2 cellular contexts compared by ENCODE assay signal in the genomic region with DNA sequence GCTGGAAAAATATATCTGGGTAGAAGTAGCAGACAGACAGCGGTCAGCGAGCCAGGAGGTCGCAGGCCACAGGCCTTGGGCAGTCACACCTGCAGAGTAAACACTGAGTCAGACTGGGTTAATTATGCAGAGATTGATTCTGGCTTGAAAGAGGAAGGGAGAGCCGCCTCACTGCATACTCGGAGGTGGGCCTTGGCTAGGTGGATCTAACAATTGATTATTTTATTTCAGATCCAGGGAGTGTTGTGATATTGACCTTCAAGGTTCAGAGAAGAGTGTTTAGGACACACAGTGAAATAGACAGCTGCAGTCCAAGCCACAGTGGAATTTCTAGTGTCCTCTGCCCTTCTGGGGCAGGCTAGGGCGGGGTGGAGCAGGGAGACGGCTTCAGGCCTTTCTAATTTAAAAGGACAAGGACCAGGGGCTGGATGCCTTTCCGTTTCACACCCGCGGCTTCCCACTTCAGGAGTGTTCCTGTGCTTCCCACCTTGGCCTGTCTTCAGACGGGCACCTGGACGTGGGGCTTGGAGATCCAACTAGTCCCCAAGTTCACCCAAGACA.
A peak's percentile ranks its signal among the peaks of the same experiment; 100 is the strongest.
TF ChIP-seq lines count a peak whose summit lies in the region.

No MANE protein-coding gene starts in this region.

TF ChIP-seq in A549, 52 proteins besides CTCF, POLR2A, EP300 and RAD21 (continued from another document):
- TF ChIP-seq USF2 (IDR thresholded peaks at IDR 0.05): no peak
- TF ChIP-seq TP53 (CRISPR knock-in tag; IDR thresholded peaks at IDR 0.05): no peak
- TF ChIP-seq HEYL (CRISPR knock-in tag; IDR thresholded peaks at IDR 0.05): no peak
- no peak for TF ChIP-seq BHLHE40 (IDR thresholded peaks at IDR 0.05; ENCODE audit: low read depth, low read length)
- no peak for TF ChIP-seq MYC (IDR thresholded peaks at IDR 0.05; ENCODE audit: borderline replicate concordance, low read length)
- no peak for TF ChIP-seq FOSL2 (IDR thresholded peaks at IDR 0.05)
- no peak for TF ChIP-seq FOSL2 (CRISPR knock-in tag; IDR thresholded peaks at IDR 0.05)
- TF ChIP-seq CBX8 (IDR thresholded peaks at IDR 0.05): no peak
- TF ChIP-seq RFX5 (IDR thresholded peaks at IDR 0.05): no peak
- TF ChIP-seq GATA3 (IDR thresholded peaks at IDR 0.05; ENCODE audit: borderline replicate concordance): no peak
- no peak for TF ChIP-seq CEBPB (IDR thresholded peaks at IDR 0.05)
- TF ChIP-seq NR3C1 (IDR thresholded peaks at IDR 0.05): no peak

TF ChIP-seq in HepG2, 621 proteins besides CTCF, POLR2A, EP300 and RAD21 (continued from another document and continues in another):
- TF ChIP-seq LCORL (IDR thresholded peaks at IDR 0.05) (no peak), LCORL (CRISPR knock-in tag; IDR thresholded peaks at IDR 0.05) (peak; percentile 58; the same call in 1 of the 2 replicates), ZNF264 (CRISPR knock-in tag; IDR thresholded peaks at IDR 0.05) (no peak), NR2F6 (IDR thresholded peaks at IDR 0.05) (peak; percentile 82), NR2F6 (CRISPR knock-in tag; IDR thresholded peaks at IDR 0.05) (peak; percentile 90), TARDBP (CRISPR knock-in tag; IDR thresholded peaks at IDR 0.05) (peak; percentile 34; the same call in 1 of the 2 replicates), SOX13 (IDR thresholded peaks at IDR 0.05) (peak; percentile 46; the same call in 1 of the 2 replicates), SOX13 (CRISPR knock-in tag; conservative IDR thresholded peaks at IDR 0.05 in 1 of 2, IDR thresholded peaks at IDR 0.05 in 1 of 2) (peak in 1 of 2 experiments; percentile 67; a peak in 1 of 4 replicates), GATAD2A (CRISPR knock-in tag; IDR thresholded peaks at IDR 0.05) (peak; percentile 54), ZNF556 (CRISPR knock-in tag; IDR thresholded peaks at IDR 0.05; ENCODE audit: borderline replicate concordance) (no peak), MAF1 (CRISPR knock-in tag; IDR thresholded peaks at IDR 0.05; ENCODE audit: borderline replicate concordance) (no peak), ELF3 (CRISPR knock-in tag; IDR thresholded peaks at IDR 0.05) (peak; percentile 85), ONECUT2 (CRISPR knock-in tag; IDR thresholded peaks at IDR 0.05) (peak; percentile 44; the same call in 1 of the 2 replicates), SP5 (CRISPR knock-in tag; IDR thresholded peaks at IDR 0.05; ENCODE audit: borderline replicate concordance, low read depth) (peak; percentile 40; the same call in 1 of the 2 replicates), MIXL1 (CRISPR knock-in tag; IDR thresholded peaks at IDR 0.05) (peak; percentile 95), AHDC1 (CRISPR knock-in tag; IDR thresholded peaks at IDR 0.05; ENCODE audit: borderline replicate concordance) (peak; percentile 51; the same call in 1 of the 2 replicates), ZBTB20 (CRISPR knock-in tag; IDR thresholded peaks at IDR 0.05; ENCODE audit: borderline replicate concordance, low read depth) (peak; percentile 58; the same call in 1 of the 2 replicates), RERE (CRISPR knock-in tag; IDR thresholded peaks at IDR 0.05; ENCODE audit: low read depth) (peak; percentile 53; the same call in 1 of the 2 replicates), ZNF574 (CRISPR knock-in tag; IDR thresholded peaks at IDR 0.05) (no peak), CCAR2 (optimal IDR thresholded peaks at IDR 0.05; ENCODE audit: low read depth, low read length) (no peak), KMT2A (CRISPR knock-in tag; IDR thresholded peaks at IDR 0.05) (no peak), MEIS2 (CRISPR knock-in tag; IDR thresholded peaks at IDR 0.05) (0 out of 2 replicates have a peak, but pooled peaks have one; percentile 49), TEAD3 (CRISPR knock-in tag; optimal IDR thresholded peaks at IDR 0.05; ENCODE audit: borderline replicate concordance) (peak; percentile 57), TCF7L2 (IDR thresholded peaks at IDR 0.05; ENCODE audit: low read depth, low read length) (no peak), HHEX (CRISPR knock-in tag; IDR thresholded peaks at IDR 0.05) (peak; percentile 63), TCF7 (IDR thresholded peaks at IDR 0.05; ENCODE audit: low read depth) (peak; percentile 52; the same call in 1 of the 2 replicates), SOX5 (CRISPR knock-in tag; IDR thresholded peaks at IDR 0.05; ENCODE audit: borderline replicate concordance) (peak; percentile 69; the same call in 1 of the 2 replicates), ZNF652 (CRISPR knock-in tag; IDR thresholded peaks at IDR 0.05; ENCODE audit: borderline replicate concordance, low read depth) (peak; percentile 66), REST (IDR thresholded peaks at IDR 0.05; ENCODE audit: borderline replicate concordance in 1 of 2, low read depth in 1 of 2, low read length in 2 of 2) (no peak), CREB1 (IDR thresholded peaks at IDR 0.05) (no peak), CREB1 (CRISPR knock-in tag; IDR thresholded peaks at IDR 0.05) (no peak), NR2F2 (IDR thresholded peaks at IDR 0.05; ENCODE audit: borderline replicate concordance, low read depth) (peak; percentile 82), CEBPB (IDR thresholded peaks at IDR 0.05; ENCODE audit: borderline replicate concordance, low read depth, low read length) (no peak)
- TF ChIP-seq, protein P1, sequence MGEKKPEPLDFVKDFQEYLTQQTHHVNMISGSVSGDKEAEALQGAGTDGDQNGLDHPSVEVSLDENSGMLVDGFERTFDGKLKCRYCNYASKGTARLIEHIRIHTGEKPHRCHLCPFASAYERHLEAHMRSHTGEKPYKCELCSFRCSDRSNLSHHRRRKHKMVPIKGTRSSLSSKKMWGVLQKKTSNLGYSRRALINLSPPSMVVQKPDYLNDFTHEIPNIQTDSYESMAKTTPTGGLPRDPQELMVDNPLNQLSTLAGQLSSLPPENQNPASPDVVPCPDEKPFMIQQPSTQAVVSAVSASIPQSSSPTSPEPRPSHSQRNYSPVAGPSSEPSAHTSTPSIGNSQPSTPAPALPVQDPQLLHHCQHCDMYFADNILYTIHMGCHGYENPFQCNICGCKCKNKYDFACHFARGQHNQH (CRISPR knock-in tag; IDR thresholded peaks at IDR 0.05): 0 out of 2 replicates have a peak, but pooled peaks have one; percentile 26
